ENCODE assay signal across 8 cellular contexts in the genomic region with DNA sequence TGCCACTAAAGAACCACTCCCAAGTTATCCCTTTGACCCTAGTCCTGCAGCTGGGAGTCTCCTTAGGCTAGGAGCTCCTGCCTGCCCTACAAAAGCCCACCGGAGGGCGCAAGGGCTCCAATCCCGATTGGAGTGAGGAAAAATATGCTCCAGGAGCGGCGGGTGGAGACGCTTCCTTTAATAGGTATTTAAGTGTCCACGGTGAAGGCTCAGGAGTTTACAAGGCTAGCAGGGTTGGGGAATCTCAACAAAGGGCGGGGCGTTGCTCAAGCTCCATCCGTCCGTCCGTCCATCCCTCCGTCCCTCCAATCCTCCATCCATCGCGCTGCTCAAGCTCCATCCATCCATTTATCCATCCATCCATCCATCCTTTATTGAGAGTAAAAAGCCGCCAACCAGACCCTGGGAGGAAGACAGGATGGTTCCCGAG. TPM values are rescaled to one million over a fixed set of nuclear protein-coding genes. Genes with fewer than 3 reads are reported as not detected.
DNase-seq lines count a peak whose midpoint lies in the region; ATAC-seq, FAIRE-seq and TF ChIP-seq lines count a peak whose summit lies in the region.

No MANE protein-coding gene starts in this region.

- H2BK15ac ChIP-seq in IMR-90 (ENCODE audit: low read depth, low read length), result 0 out of 3 replicates have a peak overlapping the region, but pooled peaks have one; percentile 8

- peak overlapping the region; percentile 77 for H3K56ac ChIP-seq in IMR-90 (ENCODE audit: extremely low read depth, insufficient read depth, low read length)

- no CpG with 5 or more reads among the region's 17 CpGs for WGBS in IMR-90 (ENCODE audit: extremely low coverage in 2 of 2, insufficient read length in 1 of 2), 2 experiments
- 0 to 2% (median 1%) methylated on average over 17 of the region's 17 CpGs for WGBS in small intestine, 3 donors

- H3K4me1 ChIP-seq in IMR-90 (ENCODE audit: control insufficient read depth, insufficient read depth, low read length), result no peaks in the 10 kb centered on the region
- H3K4me1 ChIP-seq in RWPE2 (ENCODE audit: insufficient read depth, poor library complexity, severe bottlenecking), result no peaks in the 10 kb centered on the region
- H3K4me1 ChIP-seq in kidney (ENCODE audit: control insufficient read depth in 1 of 2, insufficient read depth in 1 of 2, low read depth in 1 of 2, low read length in 2 of 2), result peaks cover 7 to 14% of the 10 kb centered on the region in 2 donors
- H3K4me1 ChIP-seq in small intestine (ENCODE audit: control insufficient read depth in 2 of 2, insufficient read depth in 1 of 2, low read depth in 1 of 2, low read length in 1 of 2), result peaks cover 2 to 5% of the 10 kb centered on the region in 2 donors

- TF ChIP-seq POLR2A in IMR-90 (IDR thresholded peaks at IDR 0.05; ENCODE audit: low read depth, low read length), result no peak

- H3K18ac ChIP-seq in IMR-90 (ENCODE audit: low read depth, low read length), result peak overlapping the region; percentile 30; the same call in 1 of the 2 replicates

- DNase-seq in CD1c-positive myeloid dendritic cell (ENCODE audit: extremely low spot score) (peak; percentile 36), IMR-90 (peak; percentile 65), RWPE2 (ENCODE audit: low spot score) (peak; percentile 74), cerebellum (ENCODE audit: low spot score) (peak; percentile 61), kidney (no peak), small intestine (peak; percentile 53)

- peak overlapping the region; percentile 51 for H4K5ac ChIP-seq in IMR-90 (ENCODE audit: low read depth, low read length)

- dilution Hi-C loops in IMR-90 (cut with HindIII; ENCODE audit: low sequenced_read_pairs, unreplicated experiment), result no loop called here

- H3K27me3 ChIP-seq in IMR-90 (ENCODE audit: control insufficient read depth, insufficient read depth, low read length) (no peaks in the 10 kb centered on the region), RWPE2 (ENCODE audit: insufficient read depth, poor library complexity, severe bottlenecking) (no peaks in the 10 kb centered on the region), small intestine (ENCODE audit: control insufficient read depth in 2 of 2, insufficient read depth in 2 of 2, low read length in 2 of 2) (no peaks in the 10 kb centered on the region)

- H3K9me3 ChIP-seq in IMR-90 (ENCODE audit: control insufficient read depth, insufficient read depth, low read length), result no peaks in the 10 kb centered on the region
- H3K9me3 ChIP-seq in RWPE2 (ENCODE audit: severe bottlenecking), result no peaks in the 10 kb centered on the region
- H3K9me3 ChIP-seq in kidney (ENCODE audit: control insufficient read depth in 1 of 2, low read length in 2 of 2), result no peaks in the 10 kb centered on the region
- H3K9me3 ChIP-seq in small intestine (ENCODE audit: control insufficient read depth, low read depth), result no peaks in the 10 kb centered on the region

- no TSS peak for BruUV-seq in IMR-90 (replicated peaks; lab: Mats Ljungman, UMichigan)

- TF ChIP-seq CTCF in IMR-90 (conservative IDR thresholded peaks at IDR 0.05; ENCODE audit: low read depth, low read length) (peak; percentile 77), RWPE2 (IDR thresholded peaks at IDR 0.05; ENCODE audit: poor library complexity, severe bottlenecking) (peak; percentile 70), kidney (IDR thresholded peaks at IDR 0.05; ENCODE audit: borderline replicate concordance, extremely low read depth, insufficient read depth) (peak; percentile 43)

- H4K91ac ChIP-seq in IMR-90 (ENCODE audit: insufficient read depth, low read depth, low read length), result peak overlapping the region; percentile 65

- peak overlapping the region; percentile 18 for H2BK5ac ChIP-seq in IMR-90 (ENCODE audit: low read depth, low read length, poor library complexity, severe bottlenecking)

- peak overlapping the region; percentile 61 for H3K9ac ChIP-seq in IMR-90 (ENCODE audit: low read depth, low read length)
- peak overlapping the region; percentile 91 to 95 for H3K9ac ChIP-seq in kidney (ENCODE audit: low read length in 2 of 2)

- in situ Hi-C loops in IMR-90 (cut with MboI; ENCODE audit: low sequenced_read_pairs), result loop anchor here (25.0 kb wide), 1 partner anchor 288 kb away; no protein-coding TSS in a partner anchor

- H2AFZ ChIP-seq in IMR-90 (replicated peaks; ENCODE audit: low read length, poor library complexity), result peak overlapping the region; percentile 100

- H3K79me1 ChIP-seq in IMR-90 (ENCODE audit: low read depth in 1 of 2, low read length in 2 of 2), result peaks cover 17 to 41% of the 10 kb centered on the region in 2 experiments

- H2BK20ac ChIP-seq in IMR-90 (ENCODE audit: low read depth, low read length), result no peak overlapping the region

- CTCF ChIA-PET in IMR-90 (lab: Yijun Ruan, JAX), result interaction anchor here (0.8 kb wide), 1 partner anchor 39 kb away, joined by 3 read pairs; no protein-coding TSS in a partner anchor

- peak overlapping the region; percentile 88 to 97 for H4K8ac ChIP-seq in IMR-90 (ENCODE audit: low read depth in 2 of 2, low read length in 2 of 2)

- ATAC-seq in GM19023 (IDR thresholded peaks at IDR 0.05; ENCODE audit: unreplicated experiment) (peak; percentile 11), IMR-90 (ENCODE audit: low read depth) (peak; percentile 77), RWPE2 (ENCODE audit: low read depth) (peak; percentile 54), HG03025 (IDR thresholded peaks at IDR 0.05; ENCODE audit: low FRiP score, unreplicated experiment) (no peak)

- peak overlapping the region; percentile 11 for H2BK120ac ChIP-seq in IMR-90 (ENCODE audit: low read depth, low read length)

- POLR2A ChIA-PET in IMR-90 (lab: Charles Lee; ENCODE audit: unreplicated experiment), result no interaction called here

- H3K27ac ChIP-seq in IMR-90 (ENCODE audit: insufficient read depth, low read length) (peak overlapping the region; percentile 60), RWPE2 (ENCODE audit: poor library complexity, severe bottlenecking) (peak overlapping the region; percentile 67), kidney (ENCODE audit: low read depth in 2 of 2, low read length in 2 of 2) (peak overlapping the region; percentile 60 to 91), small intestine (ENCODE audit: low read depth in 1 of 2, low read length in 1 of 2) (peak overlapping the region; percentile 57 to 85)

- H3K36me3 ChIP-seq in IMR-90 (ENCODE audit: control insufficient read depth, insufficient read depth, low read length), result peaks cover 9% of the 10 kb centered on the region
- no peaks in the 10 kb centered on the region for H3K36me3 ChIP-seq in RWPE2 (ENCODE audit: low read depth)
- peaks cover 4 to 16% of the 10 kb centered on the region in 2 donors for H3K36me3 ChIP-seq in kidney (ENCODE audit: control insufficient read depth in 1 of 2, insufficient read depth in 2 of 2, low read length in 2 of 2)
- H3K36me3 ChIP-seq in small intestine (ENCODE audit: control insufficient read depth in 2 of 2, insufficient read depth in 2 of 2, low read length in 2 of 2), result no peaks in the 10 kb centered on the region

- peak overlapping the region; percentile 77 for H3K14ac ChIP-seq in IMR-90 (replicated peaks; ENCODE audit: low read depth, low read length)

- 0 out of 2 replicates have a peak, but pooled peaks cover 3% of the 10 kb centered on the region for H4K20me1 ChIP-seq in IMR-90 (ENCODE audit: insufficient read depth, low read length)

- H3K9me1 ChIP-seq in IMR-90 (ENCODE audit: insufficient read depth, low read length), result peaks cover 7% of the 10 kb centered on the region

- H2AK9ac ChIP-seq in IMR-90 (replicated peaks; ENCODE audit: low read depth, low read length, poor library complexity), result peak overlapping the region; percentile 84

- TF ChIP-seq RAD21 in IMR-90 (IDR thresholded peaks at IDR 0.05; ENCODE audit: low read length), result peak; percentile 74

- intact Hi-C loops in IMR-90 (cut with micrococcal nuclease), result loop anchor here (5.0 to 10.0 kb wide), 3 partner anchors 98 to 751 kb away; no protein-coding TSS in a partner anchor
- intact Hi-C loops in kidney (cut with DNase I), result no loop called here

- peak overlapping the region; percentile 94 for H3K4me2 ChIP-seq in IMR-90 (ENCODE audit: low read depth, low read length)

- peak overlapping the region; percentile 75 for H3K4me3 ChIP-seq in IMR-90 (ENCODE audit: insufficient read depth, low read depth, low read length)
- peak overlapping the region; percentile 56 for H3K4me3 ChIP-seq in RWPE2 (ENCODE audit: severe bottlenecking)
- peak overlapping the region; percentile 96 to 97 for H3K4me3 ChIP-seq in kidney (ENCODE audit: low read length in 2 of 2)
- H3K4me3 ChIP-seq in small intestine (ENCODE audit: low read depth in 1 of 2, low read length in 2 of 2), result peak overlapping the region; percentile 39 to 94

- H3K23ac ChIP-seq in IMR-90 (ENCODE audit: low read depth, low read length), result peak overlapping the region; percentile 55; the same call in 1 of the 2 replicates

- H2AK5ac ChIP-seq in IMR-90 (ENCODE audit: low read depth, low read length), result peak overlapping the region; percentile 87

- FAIRE-seq in kidney (lab: Jason Lieb, UNC) (no peak), small intestine (lab: Jason Lieb, UNC) (no peak)

- peak overlapping the region; percentile 79 for H3K4ac ChIP-seq in IMR-90 (ENCODE audit: low read depth, low read length)

RNA-seq across cellular contexts. Expression of a gene that starts 0.6 kb away (rescaled TPM):
- 4.7 and 6.9 TPM in 2 replicates for total RNA-seq in IMR-90 (2012; rRNA removed)
- polyA plus RNA-seq in IMR-90 (2012; rRNA removed), result 37.3 and 39.9 TPM in 2 replicates
- 39.0 and 52.2 TPM in 2 replicates for polyA plus RNA-seq in IMR-90 (2012; cell fraction: cytosol; rRNA removed)
- polyA plus RNA-seq in IMR-90 (2012; cell fraction: nucleus; rRNA removed; ENCODE audit: low replicate concordance), result 89.2 and 183 TPM in 2 replicates
- total RNA-seq in cerebellum, result 19.6 TPM
- 38.4 TPM for total RNA-seq in kidney
- polyA plus RNA-seq in kidney (ENCODE audit: insufficient read depth, low read depth, low replicate concordance), result 34.5 TPM
- 10 to 100 TPM; 41.7 to 65.1 (median 53.0) TPM for polyA plus RNA-seq in small intestine

RNA-seq across cellular contexts. Expression of a gene that starts 10.8 kb away (rescaled TPM):
- 0.18 TPM in 1 of 2 replicates, not detected in the other for total RNA-seq in IMR-90 (2012; rRNA removed)
- polyA plus RNA-seq in IMR-90 (2012; rRNA removed), result 7.4 and 7.6 TPM in 2 replicates
- polyA plus RNA-seq in IMR-90 (2012; cell fraction: cytosol; rRNA removed), result 1.5 and 3.0 TPM in 2 replicates
- 102 and 230 TPM in 2 replicates for polyA plus RNA-seq in IMR-90 (2012; cell fraction: nucleus; rRNA removed; ENCODE audit: low replicate concordance)
- 1.3 TPM for total RNA-seq in cerebellum
- total RNA-seq in kidney, result 12.5 TPM
- 8.3 TPM for polyA plus RNA-seq in kidney (ENCODE audit: insufficient read depth, low read depth, low replicate concordance)
- 10 to 100 TPM in 2 of 3 donors, 1 to 10 TPM in 1; 7.5 to 19.2 (median 13.2) TPM for polyA plus RNA-seq in small intestine

RNA-seq across cellular contexts. Expression of a gene that starts 23.3 kb away (rescaled TPM):
- total RNA-seq in IMR-90 (2012; rRNA removed) (8.1 and 10.0 TPM in 2 replicates), cerebellum (35.2 TPM), kidney (31.0 TPM)
- polyA plus RNA-seq in IMR-90 (2012; rRNA removed) (24.5 and 29.1 TPM in 2 replicates), kidney (ENCODE audit: insufficient read depth, low read depth, low replicate concordance) (8.9 TPM), small intestine (10 to 100 TPM; 16.5 to 23.3 (median 21.7) TPM)
- 7.4 and 7.5 TPM in 2 replicates for polyA plus RNA-seq in IMR-90 (2012; cell fraction: cytosol; rRNA removed)
- polyA plus RNA-seq in IMR-90 (2012; cell fraction: nucleus; rRNA removed; ENCODE audit: low replicate concordance), result 115 and 157 TPM in 2 replicates

RNA-seq across cellular contexts. Expression of a gene that starts 42.3 kb away (rescaled TPM):
- total RNA-seq in IMR-90 (2012; rRNA removed), result not detected in 2 replicates
- not detected in 2 replicates for polyA plus RNA-seq in IMR-90 (2012; rRNA removed)
- not detected in 2 replicates for polyA plus RNA-seq in IMR-90 (2012; cell fraction: cytosol; rRNA removed)
- not detected in 2 replicates for polyA plus RNA-seq in IMR-90 (2012; cell fraction: nucleus; rRNA removed; ENCODE audit: low replicate concordance)
- total RNA-seq in cerebellum, result not detected
- 2.6 TPM for total RNA-seq in kidney
- 0.47 TPM for polyA plus RNA-seq in kidney (ENCODE audit: insufficient read depth, low read depth, low replicate concordance)
- 1 to 10 TPM in 1 of 3 donors, under 1 TPM in 1, not detected in 1; 0.81 to 2.4 TPM for polyA plus RNA-seq in small intestine

RNA-seq across cellular contexts. Expression of a gene that starts 49.0 kb away (rescaled TPM):
- total RNA-seq in IMR-90 (2012; rRNA removed) (12.2 and 14.4 TPM in 2 replicates), cerebellum (7.3 TPM), kidney (30.1 TPM)
- polyA plus RNA-seq in IMR-90 (2012; rRNA removed) (20.0 and 21.9 TPM in 2 replicates), kidney (ENCODE audit: insufficient read depth, low read depth, low replicate concordance) (21.0 TPM), small intestine (10 to 100 TPM; 26.5 to 55.7 (median 30.0) TPM)
- polyA plus RNA-seq in IMR-90 (2012; cell fraction: cytosol; rRNA removed), result 30.5 and 31.9 TPM in 2 replicates
- polyA plus RNA-seq in IMR-90 (2012; cell fraction: nucleus; rRNA removed; ENCODE audit: low replicate concordance), result 31.9 and 59.2 TPM in 2 replicates
